Comparison of ENCODE assay signal across 11 cellular contexts in the genomic region with DNA sequence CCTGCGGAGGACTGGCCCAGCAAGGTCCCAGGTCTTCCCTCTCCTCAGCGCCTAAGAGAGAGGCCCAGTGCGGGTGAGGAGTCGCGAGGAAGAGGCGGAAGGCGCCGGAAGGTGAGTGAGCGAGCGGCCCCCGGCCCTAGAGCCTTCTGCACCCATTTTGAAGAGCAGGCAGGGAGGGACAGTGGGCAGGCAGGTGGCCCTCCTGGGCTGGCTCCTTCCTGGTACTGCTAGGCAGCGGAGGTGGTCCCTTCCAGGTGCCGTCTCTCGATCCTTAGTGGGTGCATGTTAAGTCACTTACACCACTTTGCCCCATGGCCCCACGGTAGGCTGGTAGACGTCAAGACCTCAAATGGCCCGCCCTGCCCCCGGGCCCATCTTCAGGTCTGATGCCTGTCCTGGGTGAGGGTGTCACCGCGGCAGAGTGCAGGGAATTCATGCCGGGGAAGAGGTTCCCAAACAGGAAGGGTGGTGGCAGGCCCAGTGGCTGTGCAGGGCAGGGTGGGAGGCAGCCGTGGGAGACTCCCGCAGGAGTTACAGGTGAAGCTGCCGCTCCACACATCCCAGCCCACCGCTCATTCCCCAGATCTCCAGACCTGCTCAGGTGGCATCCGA. TPM values are rescaled to one million over a fixed set of nuclear protein-coding genes. Genes with fewer than 3 reads are reported as not detected.
DNase-seq lines count a peak whose midpoint lies in the region; ATAC-seq and TF ChIP-seq lines count a peak whose summit lies in the region.
"Had no signal": no experiment of that assay in that cellular context is flagged by ENCODE, and none has a peak within 500 bp of the region (broad histone marks: within the 10 kb centered on the region; RNA-seq: fewer than 3 reads in every experiment).

No MANE protein-coding gene starts in this region.

- H3K9me3 ChIP-seq in A673 (ENCODE audit: low read depth, low read length, poor library complexity, severe bottlenecking) (no peaks in the 10 kb centered on the region), ectodermal cell (ENCODE audit: control insufficient read depth, low read length) (no peaks in the 10 kb centered on the region)

- no peaks in the 10 kb centered on the region for H3K36me3 ChIP-seq in A673 (ENCODE audit: insufficient read depth, low read length, poor library complexity, severe bottlenecking)
- no peaks in the 10 kb centered on the region for H3K36me3 ChIP-seq in ectodermal cell (ENCODE audit: control insufficient read depth, insufficient read depth, low read length)

- CTCF ChIA-PET in A673 (lab: Charles Lee): no interaction called here

- intact Hi-C loops in A673 (cut with micrococcal nuclease; ENCODE audit: unreplicated experiment): no loop called here

- TF ChIP-seq CTCF in A673 (conservative IDR thresholded peaks at IDR 0.05; ENCODE audit: low read depth, low read length) (no peak), HL-60 (IDR thresholded peaks at IDR 0.05; ENCODE audit: insufficient read depth, low read length) (no peak)

- no peaks in the 10 kb centered on the region for H3K36me3 Mint-ChIP-seq in naive B cell

- POLR2A ChIA-PET in A673 (lab: Charles Lee; ENCODE audit: low non-redundant PET): no interaction called here

- peak overlapping the region; percentile 64 to 87 (median 80) for H3K4me3 Mint-ChIP-seq in naive B cell

- H3K4me3 ChIP-seq in A673 (ENCODE audit: low read depth, low read length, poor library complexity, severe bottlenecking) (peak overlapping the region; percentile 47), HL-60 (replicated peaks; ENCODE audit: insufficient read depth, low read length) (peak overlapping the region; percentile 30), ectodermal cell (ENCODE audit: insufficient read depth, low read depth, low read length) (peak overlapping the region; percentile 45)

- 68 to 69% methylated on average over 26 of the region's 26 CpGs for WGBS in ectodermal cell, 2 experiments

- DNase-seq in A673 (ENCODE audit: low spot score): no peak
- DNase-seq in HL-60 (ENCODE audit: low read depth in 1 of 2, low spot score in 1 of 2): no peak
- no peak for DNase-seq in naive B cell
- DNase-seq in nucleus accumbens (lab: John Stamatoyannopoulos, UW): no peak
- no peak for DNase-seq in NCI-H1092 treated with DMSO at 0.1 percent for 48 hours (lab: John Stamatoyannopoulos, UW)
- no peak for DNase-seq in stimulated activated CD4-positive, alpha-beta T cell treated with anti-CD3 and anti-CD28 coated beads, Interleukin-4, amount 100 ng/mL, for 24 hours
- DNase-seq: activated CD4-positive, alpha-beta T cell treated with anti-CD3 and anti-CD28 coated beads for 4 hours; KBM-7 had no signal

- H3K27ac ChIP-seq in A673 (ENCODE audit: low read depth, low read length, poor library complexity, severe bottlenecking) (no peak overlapping the region), HL-60 (replicated peaks) (no peak overlapping the region), ectodermal cell (ENCODE audit: insufficient read depth, low read depth, low read length, poor library complexity, severe bottlenecking) (no peak overlapping the region)

- peak overlapping the region in 2 of 6 donors; percentile 56 to 80 for H3K27ac Mint-ChIP-seq in naive B cell

- peaks cover 26 to 40% (median 29%) of the 10 kb centered on the region in 3 donors for H3K27me3 Mint-ChIP-seq in naive B cell

- no TSS peak for BruUV-seq in A673 (replicated peaks; lab: Mats Ljungman, UMichigan)

- ATAC-seq in naive B cell (ENCODE audit: low read depth in 2 of 2) (peak; percentile 30 to 48), HG02970 (IDR thresholded peaks at IDR 0.05; ENCODE audit: low FRiP score, unreplicated experiment) (no peak)

- H3K27me3 ChIP-seq in A673 (replicated peaks; ENCODE audit: insufficient read depth, low read depth, low read length, poor library complexity) (no peaks in the 10 kb centered on the region), HL-60 (ENCODE audit: insufficient read depth, poor library complexity, severe bottlenecking) (peaks cover 9% of the 10 kb centered on the region), ectodermal cell (ENCODE audit: control insufficient read depth, insufficient read depth, low read length, poor library complexity, severe bottlenecking) (peaks cover 52% of the 10 kb centered on the region)

- peaks cover 10% of the 10 kb centered on the region for H3K4me1 ChIP-seq in A673 (ENCODE audit: insufficient read depth, low read length, poor library complexity, severe bottlenecking)
- H3K4me1 ChIP-seq in ectodermal cell (ENCODE audit: control insufficient read depth, insufficient read depth, low read length): peaks cover 4% of the 10 kb centered on the region

- H3K9me3 Mint-ChIP-seq in naive B cell: no peaks in the 10 kb centered on the region

- H3K4me1 Mint-ChIP-seq in naive B cell: peaks cover 6 to 9% (median 7%) of the 10 kb centered on the region in 3 donors

RNA-seq across cellular contexts. Expression of a gene that starts 14.4 kb away (rescaled TPM):
- 0.84 and 1.5 TPM in 2 replicates for total RNA-seq in A673 (2021)
- 0.65 TPM for polyA plus RNA-seq in ectodermal cell (2013, experiment 1 of 4)
- polyA plus RNA-seq in ectodermal cell (2013, experiment 2 of 4): 0.55 TPM
- polyA plus RNA-seq in ectodermal cell (2013, experiment 3 of 4): 0.32 TPM
- polyA plus RNA-seq in ectodermal cell (2013, experiment 4 of 4): 0.65 TPM
- polyA plus RNA-seq in naive B cell (ENCODE audit: low read depth in 6 of 6): not detected

RNA-seq across cellular contexts. Expression of a gene that starts 29.6 kb away (rescaled TPM):
- total RNA-seq in A673 (2021): 2.5 TPM in 2 replicates
- not detected for polyA plus RNA-seq in ectodermal cell (2013, experiment 1 of 4)
- polyA plus RNA-seq in ectodermal cell (2013, experiment 2 of 4): not detected
- polyA plus RNA-seq in ectodermal cell (2013, experiment 3 of 4): not detected
- polyA plus RNA-seq in ectodermal cell (2013, experiment 4 of 4): not detected
- under 1 TPM in 1 of 6 donors, not detected in 5; 0.29 TPM for polyA plus RNA-seq in naive B cell (ENCODE audit: low read depth in 6 of 6)

RNA-seq across cellular contexts. Expression of a gene that starts 54.5 kb away (rescaled TPM):
- 5.6 and 6.6 TPM in 2 replicates for total RNA-seq in A673 (2021)
- polyA plus RNA-seq in ectodermal cell (2013, experiment 1 of 4): 4.5 TPM
- polyA plus RNA-seq in ectodermal cell (2013, experiment 2 of 4): 5.7 TPM
- polyA plus RNA-seq in ectodermal cell (2013, experiment 3 of 4): 6.8 TPM
- 5.8 TPM for polyA plus RNA-seq in ectodermal cell (2013, experiment 4 of 4)
- 10 to 100 TPM; 11.4 to 22.6 (median 15.9) TPM for polyA plus RNA-seq in naive B cell (ENCODE audit: low read depth in 6 of 6)
- total RNA-seq: renal cortical epithelial cell had no signal
